In genomic region chr3:136070953-136071949, GRCh38 we compare ENCODE assay signal across 8 cellular contexts.
DNase-seq lines count a peak whose midpoint lies in the region; ATAC-seq and TF ChIP-seq lines count a peak whose summit lies in the region.

No MANE protein-coding gene starts in this region.

- no peaks in the 10 kb centered on the region for H3K9me3 Mint-ChIP-seq in neural crest cell

- ATAC-seq in HG03108 (IDR thresholded peaks at IDR 0.05; ENCODE audit: unreplicated experiment) (no peak), GM18505 (IDR thresholded peaks at IDR 0.05; ENCODE audit: unreplicated experiment) (no peak)

- DNase-seq in DMS79 treated with DMSO at 0.1 percent for 48 hours (lab: John Stamatoyannopoulos, UW) (peak; percentile 13), NCI-H146 (lab: John Stamatoyannopoulos, UW) (peak; percentile 27), dermis blood vessel endothelial cell (peak; percentile 36), neural crest cell (ENCODE audit: low read depth, low spot score) (no peak), NCI-H526 treated with DMSO at 0.1 percent for 48 hours (lab: John Stamatoyannopoulos, UW) (no peak)
- DNase-seq in activated CD4-positive, alpha-beta T cell treated with anti-CD3 and anti-CD28 coated beads, Interleukin-2, amount 50 U/mL, for 4 hours: no peak

- TF ChIP-seq CTCF in neural crest cell (conservative IDR thresholded peaks at IDR 0.05): no peak

- no peak for TF ChIP-seq POLR2A in GM18505 (IDR thresholded peaks at IDR 0.05; ENCODE audit: borderline replicate concordance, extremely low read depth, insufficient read depth, insufficient read length)

- H3K4me3 Mint-ChIP-seq in neural crest cell: no peak overlapping the region

- peaks cover 13% of the 10 kb centered on the region for H3K4me1 Mint-ChIP-seq in neural crest cell

- no peaks in the 10 kb centered on the region for H3K27me3 Mint-ChIP-seq in neural crest cell (ENCODE audit: low read depth)

- H3K27ac Mint-ChIP-seq in neural crest cell (ENCODE audit: unreplicated experiment): peak overlapping the region; percentile 39

- peaks cover 4% of the 10 kb centered on the region for H3K36me3 Mint-ChIP-seq in neural crest cell (ENCODE audit: low read depth)

Comparison
In these comparisons a context has a peak if more than half of its experiments do, and no peak if none do; other contexts are left out.
1. DNase-seq: peak in DMS79 treated with DMSO at 0.1 percent for 48 hours (single experiment), NCI-H146 (single experiment) and dermis blood vessel endothelial cell (single experiment); none in neural crest cell (single experiment), NCI-H526 treated with DMSO at 0.1 percent for 48 hours (single experiment) and activated CD4-positive, alpha-beta T cell treated with anti-CD3 and anti-CD28 coated beads, Interleukin-2, amount 50 U/mL, for 4 hours (0 of 2).